In the genomic region with DNA sequence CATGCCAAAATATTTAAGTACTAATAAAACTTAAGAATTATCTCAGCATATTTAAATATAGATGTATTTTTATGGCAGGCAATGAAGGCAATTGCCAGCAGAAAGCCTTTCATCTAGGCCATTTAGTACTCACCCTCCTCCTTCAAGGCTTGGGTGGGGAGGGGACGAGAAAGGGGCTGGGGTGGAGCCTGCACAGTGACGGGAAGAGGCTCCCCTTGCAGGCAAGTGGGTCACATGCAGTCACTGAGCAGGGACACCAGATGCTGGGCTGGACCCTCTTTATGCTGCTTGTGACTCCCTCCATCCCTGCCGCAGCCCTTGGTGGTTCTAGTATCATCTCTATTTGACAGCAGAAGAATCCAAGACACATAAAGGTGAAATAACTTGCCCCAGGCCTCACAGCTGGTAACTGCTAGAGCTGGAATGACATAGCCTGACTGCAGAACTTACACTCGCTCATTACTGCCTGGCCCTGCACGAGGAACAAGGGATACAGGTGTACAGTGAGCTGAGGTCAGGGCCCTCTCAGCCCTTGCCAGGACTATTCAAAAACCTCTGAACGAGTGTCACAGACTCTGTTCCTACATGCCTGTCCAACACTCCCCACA, we compare ENCODE assay signal across 16 cellular contexts.
"Had no signal": no experiment of that assay in that cellular context is flagged by ENCODE, and none has a peak within 500 bp of the region (broad histone marks: within the 10 kb centered on the region; RNA-seq: fewer than 3 reads in every experiment).

No MANE protein-coding gene starts in this region.

- H3K27ac Mint-ChIP-seq: dendritic cell treated with granulocyte-macrophage colony-stimulating factor and Interleukin-4, amounts not matched to agents 40 ng/mL and 50 ng/mL, for 4 days; memory B cell; nephron progenitor cell; T-helper 1 cell treated with Interleukin-12 subunit alpha and Interleukin-12 subunit beta and Interleukin-4 antibody, amounts not matched to agents 30 μg/mL and 1 μg/mL, for 36 hours had no signal

- H3K9me3 Mint-ChIP-seq: activated naive CD4-positive, alpha-beta T cell treated with anti-CD3 and anti-CD28 coated beads, Interleukin-2, amount 50 U/mL, for 72 hours; central memory CD8-positive, alpha-beta T cell; dendritic cell treated with granulocyte-macrophage colony-stimulating factor and Interleukin-4, amounts not matched to agents 40 ng/mL and 50 ng/mL, for 4 days; memory B cell; nephron progenitor cell; stimulated activated naive CD8-positive, alpha-beta T cell treated with anti-CD3 and anti-CD28 coated beads, Interleukin-15, amount 100 ng/mL, for 72 hours; T-helper 1 cell treated with Interleukin-12 subunit alpha and Interleukin-12 subunit beta and Interleukin-4 antibody, amounts not matched to agents 30 μg/mL and 1 μg/mL, for 36 hours had no signal

- H3K36me3 Mint-ChIP-seq: activated naive CD4-positive, alpha-beta T cell treated with anti-CD3 and anti-CD28 coated beads, Interleukin-2, amount 50 U/mL, for 72 hours; memory B cell had no signal

- H3K4me3 Mint-ChIP-seq: central memory CD8-positive, alpha-beta T cell; dendritic cell treated with granulocyte-macrophage colony-stimulating factor and Interleukin-4, amounts not matched to agents 40 ng/mL and 50 ng/mL, for 4 days; memory B cell; nephron progenitor cell; stimulated activated naive CD8-positive, alpha-beta T cell treated with anti-CD3 and anti-CD28 coated beads, Interleukin-15, amount 100 ng/mL, for 72 hours; T-helper 1 cell treated with Interleukin-12 subunit alpha and Interleukin-12 subunit beta and Interleukin-4 antibody, amounts not matched to agents 30 μg/mL and 1 μg/mL, for 36 hours had no signal

- ATAC-seq: activated naive CD4-positive, alpha-beta T cell treated with anti-CD3 and anti-CD28 coated beads, Interleukin-2, amount 50 U/mL, for 72 hours; body of pancreas; pancreas; stimulated activated naive CD8-positive, alpha-beta T cell treated with anti-CD3 and anti-CD28 coated beads, Interleukin-15, amount 100 ng/mL, for 72 hours had no signal

- H3K4me1 Mint-ChIP-seq: central memory CD8-positive, alpha-beta T cell; memory B cell had no signal

- DNase-seq: activated effector memory CD4-positive, alpha-beta T cell treated with Interleukin-2 at 50 U/mL for 16 hours; amniotic stem cell; body of pancreas; hypothalamus; left ventricle myocardium inferior; nephron progenitor cell; pancreas; stimulated activated CD4-positive, alpha-beta T cell treated with anti-CD3 and anti-CD28 coated beads, Interleukin-15, amount 100 ng/mL, for 24 hours; stimulated activated CD4-positive, alpha-beta T cell treated with anti-CD3 and anti-CD28 coated beads, Interleukin-4, amount 100 ng/mL, for 4 hours; stimulated activated naive CD8-positive, alpha-beta T cell treated with anti-CD3 and anti-CD28 coated beads, Interleukin-15, amount 100 ng/mL, for 72 hours; testis had no signal
